11 cellular contexts compared by ENCODE assay signal in the genomic region with DNA sequence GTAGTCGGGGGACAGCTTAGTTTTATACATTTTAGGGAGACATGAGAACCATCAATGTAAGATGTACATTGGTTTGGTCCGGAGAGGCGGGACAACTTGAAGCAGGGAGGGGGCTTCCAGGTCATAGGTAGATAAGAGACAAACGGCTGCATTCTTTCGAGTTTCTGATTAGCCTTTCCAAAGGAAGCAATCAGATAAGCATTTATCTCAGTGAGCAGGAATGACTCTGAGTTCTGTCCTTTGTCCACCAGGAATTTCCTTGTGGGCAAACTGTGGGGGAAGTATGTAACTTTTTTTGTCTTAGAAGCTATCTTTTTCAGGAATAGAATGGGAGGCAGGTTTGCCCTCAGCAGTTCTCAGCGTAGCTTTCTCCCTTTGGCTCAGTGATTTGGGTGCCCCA. TPM values are rescaled to one million over a fixed set of nuclear protein-coding genes. Genes with fewer than 3 reads are reported as not detected.
A peak's percentile ranks its signal among the peaks of the same experiment; 100 is the strongest.
DNase-seq lines count a peak whose midpoint lies in the region; ATAC-seq and TF ChIP-seq lines count a peak whose summit lies in the region.
"Had no signal": no experiment of that assay in that cellular context is flagged by ENCODE, and none has a peak within 500 bp of the region (broad histone marks: within the 10 kb centered on the region; RNA-seq: fewer than 3 reads in every experiment).

No MANE protein-coding gene starts in this region.

- no peaks in the 10 kb centered on the region for H3K9me3 ChIP-seq in iPS-18a (ENCODE audit: control insufficient read depth, low read depth, low read length)
- no peaks in the 10 kb centered on the region for H3K9me3 ChIP-seq in suprapubic skin
- H3K9me3 ChIP-seq: pancreas had no signal

- TF ChIP-seq CTCF in suprapubic skin (IDR thresholded peaks at IDR 0.05), result no peak

- H3K27me3 ChIP-seq in iPS-18a (ENCODE audit: control insufficient read depth, insufficient read depth, low read length), result no peaks in the 10 kb centered on the region
- peaks cover under 1% of the 10 kb centered on the region for H3K27me3 ChIP-seq in suprapubic skin
- H3K27me3 ChIP-seq: pancreas had no signal

- H3K9me3 Mint-ChIP-seq in activated T-cell treated with anti-CD3 and anti-CD28 coated beads, Interleukin-2, amount 50 U/mL, for 72 hours, result no peaks in the 10 kb centered on the region
- H3K9me3 Mint-ChIP-seq in activated CD4-positive, alpha-beta memory T cell treated with anti-CD3 and anti-CD28 coated beads for 36 hours, result no peaks in the 10 kb centered on the region

- DNase-seq in activated T-cell treated with anti-CD3 and anti-CD28 coated beads, Interleukin-2, amount 50 U/mL, for 72 hours, result no peak
- no peak for DNase-seq in activated T-cell treated with anti-CD3 and anti-CD28 coated beads, Interleukin-2, amount 50 U/mL, for 1 hour
- DNase-seq in activated CD4-positive, alpha-beta memory T cell treated with anti-CD3 and anti-CD28 coated beads for 36 hours, result no peak
- DNase-seq in suprapubic skin (ENCODE audit: low spot score in 2 of 2), result no peak
- DNase-seq in SHP77 treated with DMSO at 0.1 percent for 48 hours (lab: John Stamatoyannopoulos, UW), result no peak
- DNase-seq in kidney tubule cell (ENCODE audit: low spot score), result no peak
- no peak for DNase-seq in posterior vena cava (ENCODE audit: low spot score)
- DNase-seq: C1 segment of cervical spinal cord, SIG-M5 had no signal

- intact Hi-C loops in activated CD4-positive, alpha-beta memory T cell treated with anti-CD3 and anti-CD28 coated beads for 36 hours (cut with micrococcal nuclease), result no loop called here
- intact Hi-C loops in posterior vena cava (cut with DNase I), result no loop called here

- H3K36me3 ChIP-seq in iPS-18a (ENCODE audit: control insufficient read depth, low read depth, low read length) (peaks cover 48% of the 10 kb centered on the region), suprapubic skin (peaks cover 42% of the 10 kb centered on the region)

- H3K4me1 ChIP-seq in iPS-18a (ENCODE audit: control insufficient read depth, low read depth, low read length), result peaks cover 4% of the 10 kb centered on the region
- peaks cover 49% of the 10 kb centered on the region for H3K4me1 ChIP-seq in suprapubic skin

- H3K9ac ChIP-seq in iPS-18a (ENCODE audit: low read length), result no peak overlapping the region

- H3K4me3 Mint-ChIP-seq in activated T-cell treated with anti-CD3 and anti-CD28 coated beads, Interleukin-2, amount 50 U/mL, for 72 hours, result peak overlapping the region; percentile 94 to 98
- H3K4me3 Mint-ChIP-seq in activated CD4-positive, alpha-beta memory T cell treated with anti-CD3 and anti-CD28 coated beads for 36 hours, result peak overlapping the region; percentile 99

- peak overlapping the region; percentile 96 for H3K4me3 ChIP-seq in iPS-18a (ENCODE audit: low read length)
- peak overlapping the region; percentile 98 for H3K4me3 ChIP-seq in suprapubic skin

- H3K27ac Mint-ChIP-seq in activated T-cell treated with anti-CD3 and anti-CD28 coated beads, Interleukin-2, amount 50 U/mL, for 72 hours, result peak overlapping the region; percentile 92
- no peak overlapping the region for H3K27ac Mint-ChIP-seq in activated CD4-positive, alpha-beta memory T cell treated with anti-CD3 and anti-CD28 coated beads for 36 hours

- H3K27me3 Mint-ChIP-seq in activated T-cell treated with anti-CD3 and anti-CD28 coated beads, Interleukin-2, amount 50 U/mL, for 72 hours (ENCODE audit: low read depth), result no peaks in the 10 kb centered on the region
- no peaks in the 10 kb centered on the region for H3K27me3 Mint-ChIP-seq in activated CD4-positive, alpha-beta memory T cell treated with anti-CD3 and anti-CD28 coated beads for 36 hours

- POLR2A ChIA-PET in activated CD4-positive, alpha-beta memory T cell treated with anti-CD3 and anti-CD28 coated beads for 36 hours (lab: Charles Lee), result interaction anchor here (1.1 to 1.3 kb wide), 3 partner anchors 34 to 237 kb away, joined by 3 to 4 read pairs (median 3); a partner anchor contains a TSS

- peaks cover 58% of the 10 kb centered on the region for H3K4me1 Mint-ChIP-seq in activated T-cell treated with anti-CD3 and anti-CD28 coated beads, Interleukin-2, amount 50 U/mL, for 72 hours (ENCODE audit: low read depth)
- H3K4me1 Mint-ChIP-seq in activated CD4-positive, alpha-beta memory T cell treated with anti-CD3 and anti-CD28 coated beads for 36 hours (ENCODE audit: low read depth), result peaks cover 55% of the 10 kb centered on the region

- CTCF ChIA-PET in activated CD4-positive, alpha-beta memory T cell treated with anti-CD3 and anti-CD28 coated beads for 36 hours (lab: Charles Lee), result interaction anchor here (1.0 to 5.7 kb wide), 4 partner anchors 9 to 56 kb away, joined by 3 to 58 read pairs (median 8); no protein-coding TSS in a partner anchor

- peaks cover 13 to 25% of the 10 kb centered on the region in 2 donors for H3K36me3 Mint-ChIP-seq in activated T-cell treated with anti-CD3 and anti-CD28 coated beads, Interleukin-2, amount 50 U/mL, for 72 hours (ENCODE audit: insufficient read depth in 2 of 2)
- H3K36me3 Mint-ChIP-seq in activated CD4-positive, alpha-beta memory T cell treated with anti-CD3 and anti-CD28 coated beads for 36 hours, result peaks cover 38% of the 10 kb centered on the region

- WGBS in suprapubic skin, result 71% methylated on average over 6 of the region's 6 CpGs

- TF ChIP-seq POLR2A in suprapubic skin (IDR thresholded peaks at IDR 0.05), result no peak

- no peak for TF ChIP-seq EP300 in suprapubic skin (IDR thresholded peaks at IDR 0.05)

- H3K27ac ChIP-seq in iPS-18a (ENCODE audit: low read length), result no peak overlapping the region
- no peak overlapping the region for H3K27ac ChIP-seq in suprapubic skin

- no peak for ATAC-seq in activated T-cell treated with anti-CD3 and anti-CD28 coated beads, Interleukin-2, amount 50 U/mL, for 72 hours (replicated peaks in 1 of 2)

RNA-seq across cellular contexts. Expression of a gene that starts 1.4 kb away (rescaled TPM):
- 10 to 100 TPM; 39.1 to 43.2 TPM for total RNA-seq in activated T-cell treated with anti-CD3 and anti-CD28 coated beads, Interleukin-2, amount 50 U/mL, for 72 hours
- 10 to 100 TPM; 32.8 to 32.9 TPM for total RNA-seq in activated CD4-positive, alpha-beta memory T cell treated with anti-CD3 and anti-CD28 coated beads for 36 hours
- total RNA-seq in suprapubic skin (10 to 100 TPM; 32.7 to 40.6 (median 34.0) TPM), posterior vena cava (10 to 100 TPM; 25.2 to 25.7 TPM)

RNA-seq across cellular contexts. Expression of a gene that starts 21.2 kb away (rescaled TPM):
- under 1 TPM in 1 of 2 donors, not detected in 1; 0.74 TPM for total RNA-seq in activated T-cell treated with anti-CD3 and anti-CD28 coated beads, Interleukin-2, amount 50 U/mL, for 72 hours
- total RNA-seq in activated CD4-positive, alpha-beta memory T cell treated with anti-CD3 and anti-CD28 coated beads for 36 hours, result not detected
- total RNA-seq in suprapubic skin, result 1 to 10 TPM in 3 of 4 donors, under 1 TPM in 1; 0.49 to 3.0 (median 1.7) TPM
- total RNA-seq in posterior vena cava, result not detected
- total RNA-seq: pancreas had no signal

RNA-seq across cellular contexts. Expression of a gene that starts 39.7 kb away (rescaled TPM):
- total RNA-seq in activated T-cell treated with anti-CD3 and anti-CD28 coated beads, Interleukin-2, amount 50 U/mL, for 72 hours, result not detected
- not detected for total RNA-seq in activated CD4-positive, alpha-beta memory T cell treated with anti-CD3 and anti-CD28 coated beads for 36 hours
- total RNA-seq in suprapubic skin (under 1 TPM in 1 of 4 donors, not detected in 3; 0.42 TPM), posterior vena cava (not detected)
- total RNA-seq: pancreas had no signal

RNA-seq across cellular contexts. Expression of a gene that starts 58.1 kb away (rescaled TPM):
- 10 to 100 TPM; 75.8 to 76.6 TPM for total RNA-seq in activated T-cell treated with anti-CD3 and anti-CD28 coated beads, Interleukin-2, amount 50 U/mL, for 72 hours
- 10 to 100 TPM; 68.4 to 72.4 TPM for total RNA-seq in activated CD4-positive, alpha-beta memory T cell treated with anti-CD3 and anti-CD28 coated beads for 36 hours
- total RNA-seq in suprapubic skin, result 10 to 100 TPM; 38.6 to 84.9 (median 43.4) TPM
- 10 to 100 TPM; 58.6 to 62.6 TPM for total RNA-seq in posterior vena cava
